10 cellular contexts compared by ENCODE assay signal in genomic region chr14:92670177-92670576, GRCh38.
DNase-seq lines count a peak whose midpoint lies in the region; ATAC-seq and TF ChIP-seq lines count a peak whose summit lies in the region.
"Had no signal": no experiment of that assay in that cellular context is flagged by ENCODE, and none has a peak within 500 bp of the region (broad histone marks: within the 10 kb centered on the region; RNA-seq: fewer than 3 reads in every experiment).

No MANE protein-coding gene starts in this region.

- H3K27ac ChIP-seq in PC-3 (ENCODE audit: low read length) = no peak overlapping the region

- no peaks in the 10 kb centered on the region for H3K9me2 ChIP-seq in PC-3 (replicated peaks; ENCODE audit: low read length)

- POLR2A ChIA-PET in PC-3 (lab: Charles Lee; ENCODE audit: unreplicated experiment) = no interaction called here

- no peaks in the 10 kb centered on the region for H3K9me3 ChIP-seq in PC-3 (ENCODE audit: low read length)

- H3K4me2 ChIP-seq in PC-3 (ENCODE audit: low read length) = no peak overlapping the region

- H2AFZ ChIP-seq in PC-3 (ENCODE audit: low read length) = no peak overlapping the region

- ATAC-seq in GM18861 (IDR thresholded peaks at IDR 0.05; ENCODE audit: unreplicated experiment) (peak; percentile 45), PC-3 (peak; percentile 82), HG03097 (IDR thresholded peaks at IDR 0.05; ENCODE audit: low FRiP score, unreplicated experiment) (no peak)

- CTCF ChIA-PET in PC-3 (lab: Charles Lee) = interaction anchor here (0.6 to 1.3 kb wide), 5 partner anchors 56 to 376 kb away, joined by 3 to 12 read pairs (median 4); no protein-coding TSS in a partner anchor

- TF ChIP-seq CTCF in PC-3 (conservative IDR thresholded peaks at IDR 0.05; ENCODE audit: low read depth, low read length) (no peak), fibroblast of mammary gland (conservative IDR thresholded peaks at IDR 0.05; ENCODE audit: control insufficient read depth, insufficient read depth, low read depth, low read length) (peak; percentile 50)

- 0 out of 2 replicates have a peak, but pooled peaks cover 4% of the 10 kb centered on the region for H3K4me1 ChIP-seq in PC-3 (ENCODE audit: insufficient read depth, low read length)

- DNase-seq in AG20443 (ENCODE audit: low spot score) (peak; percentile 94), PC-3 (peak; percentile 11), fibroblast of mammary gland (ENCODE audit: low read depth) (peak; percentile 96), HT-29 (ENCODE audit: low spot score) (no peak), RKO (ENCODE audit: low spot score) (no peak), kidney glomerular epithelial cell (lab: John Stamatoyannopoulos, UW) (no peak)
- DNase-seq: NCI-H345; stimulated activated naive CD4-positive, alpha-beta T cell had no signal

- H3K9ac ChIP-seq in PC-3 (ENCODE audit: low read length) = no peak overlapping the region

- intact Hi-C loops in PC-3 (cut with micrococcal nuclease) = no loop called here

- no peaks in the 10 kb centered on the region for H3K36me3 ChIP-seq in PC-3 (ENCODE audit: low read depth, low read length)

- no peaks in the 10 kb centered on the region for H4K20me1 ChIP-seq in PC-3 (ENCODE audit: low read length)

- H3K27me3 ChIP-seq in PC-3 (ENCODE audit: low read length) = no peaks in the 10 kb centered on the region

- no peaks in the 10 kb centered on the region for H3K79me2 ChIP-seq in PC-3 (ENCODE audit: low read length)

- no peaks in the 10 kb centered on the region for H3F3A ChIP-seq in PC-3 (ENCODE audit: low read length, unreplicated experiment)

- H3K4me3 ChIP-seq in PC-3 (ENCODE audit: low read length) (no peak overlapping the region), fibroblast of mammary gland (ENCODE audit: control insufficient read depth, low read depth, low read length) (no peak overlapping the region)

- BruUV-seq in PC-3 (replicated peaks; lab: Mats Ljungman, UMichigan) = no TSS peak

Comparison
In these comparisons a context has a peak if more than half of its experiments do, and no peak if none do; other contexts are left out.
1. DNase-seq: peak in AG20443 (single experiment), PC-3 (single experiment) and fibroblast of mammary gland (single experiment); none in HT-29 (single experiment), RKO (single experiment) and kidney glomerular epithelial cell (single experiment).